In the genomic region with DNA sequence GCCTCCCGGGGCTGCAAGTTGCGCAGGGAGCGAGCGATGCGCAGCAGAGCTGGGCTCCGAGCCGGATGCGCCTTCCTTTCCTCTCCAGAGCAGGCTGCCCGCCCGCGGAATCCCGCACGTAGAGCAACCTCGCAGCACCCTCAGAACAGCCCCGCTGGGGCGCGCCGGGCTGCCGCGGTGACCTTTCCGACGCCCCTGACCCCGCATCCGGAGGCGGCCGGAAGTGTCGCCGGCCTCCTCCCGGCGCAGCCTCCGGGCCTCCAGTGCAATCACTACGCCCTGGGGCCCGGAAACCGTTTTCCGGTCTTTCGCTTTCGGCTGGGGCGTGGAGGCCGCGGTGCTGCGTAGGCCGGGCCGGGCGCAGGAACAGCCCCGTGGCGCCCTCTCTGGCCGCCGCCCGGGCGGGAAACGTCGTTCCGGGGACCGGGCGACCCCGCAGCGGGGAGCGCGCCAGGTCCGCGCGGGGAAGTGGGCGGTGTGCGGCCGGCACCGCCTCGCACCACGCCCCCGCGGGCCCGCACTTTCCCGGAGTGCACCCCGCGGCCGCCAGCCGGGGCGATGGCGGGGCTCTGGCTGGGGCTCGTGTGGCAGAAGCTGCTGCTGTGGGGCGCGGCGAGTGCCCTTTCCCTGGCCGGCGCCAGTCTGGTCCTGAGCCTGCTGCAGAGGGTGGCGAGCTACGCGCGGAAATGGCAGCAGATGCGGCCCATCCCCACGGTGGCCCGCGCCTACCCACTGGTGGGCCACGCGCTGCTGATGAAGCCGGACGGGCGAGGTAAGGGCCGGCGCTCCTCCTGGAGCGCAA, we compare ENCODE assay signal across 1 cellular context.
TF ChIP-seq lines count a peak whose summit lies in the region.

A gene (plus strand): TSS at position 302 of the 802 bp plus-strand sequence. CDS start 257 bp downstream, at position 559.

TF ChIP-seq in HepG2, 621 proteins besides CTCF, POLR2A, EP300 and RAD21 (continued from another document and continues in another):
- TF ChIP-seq, protein P1, sequence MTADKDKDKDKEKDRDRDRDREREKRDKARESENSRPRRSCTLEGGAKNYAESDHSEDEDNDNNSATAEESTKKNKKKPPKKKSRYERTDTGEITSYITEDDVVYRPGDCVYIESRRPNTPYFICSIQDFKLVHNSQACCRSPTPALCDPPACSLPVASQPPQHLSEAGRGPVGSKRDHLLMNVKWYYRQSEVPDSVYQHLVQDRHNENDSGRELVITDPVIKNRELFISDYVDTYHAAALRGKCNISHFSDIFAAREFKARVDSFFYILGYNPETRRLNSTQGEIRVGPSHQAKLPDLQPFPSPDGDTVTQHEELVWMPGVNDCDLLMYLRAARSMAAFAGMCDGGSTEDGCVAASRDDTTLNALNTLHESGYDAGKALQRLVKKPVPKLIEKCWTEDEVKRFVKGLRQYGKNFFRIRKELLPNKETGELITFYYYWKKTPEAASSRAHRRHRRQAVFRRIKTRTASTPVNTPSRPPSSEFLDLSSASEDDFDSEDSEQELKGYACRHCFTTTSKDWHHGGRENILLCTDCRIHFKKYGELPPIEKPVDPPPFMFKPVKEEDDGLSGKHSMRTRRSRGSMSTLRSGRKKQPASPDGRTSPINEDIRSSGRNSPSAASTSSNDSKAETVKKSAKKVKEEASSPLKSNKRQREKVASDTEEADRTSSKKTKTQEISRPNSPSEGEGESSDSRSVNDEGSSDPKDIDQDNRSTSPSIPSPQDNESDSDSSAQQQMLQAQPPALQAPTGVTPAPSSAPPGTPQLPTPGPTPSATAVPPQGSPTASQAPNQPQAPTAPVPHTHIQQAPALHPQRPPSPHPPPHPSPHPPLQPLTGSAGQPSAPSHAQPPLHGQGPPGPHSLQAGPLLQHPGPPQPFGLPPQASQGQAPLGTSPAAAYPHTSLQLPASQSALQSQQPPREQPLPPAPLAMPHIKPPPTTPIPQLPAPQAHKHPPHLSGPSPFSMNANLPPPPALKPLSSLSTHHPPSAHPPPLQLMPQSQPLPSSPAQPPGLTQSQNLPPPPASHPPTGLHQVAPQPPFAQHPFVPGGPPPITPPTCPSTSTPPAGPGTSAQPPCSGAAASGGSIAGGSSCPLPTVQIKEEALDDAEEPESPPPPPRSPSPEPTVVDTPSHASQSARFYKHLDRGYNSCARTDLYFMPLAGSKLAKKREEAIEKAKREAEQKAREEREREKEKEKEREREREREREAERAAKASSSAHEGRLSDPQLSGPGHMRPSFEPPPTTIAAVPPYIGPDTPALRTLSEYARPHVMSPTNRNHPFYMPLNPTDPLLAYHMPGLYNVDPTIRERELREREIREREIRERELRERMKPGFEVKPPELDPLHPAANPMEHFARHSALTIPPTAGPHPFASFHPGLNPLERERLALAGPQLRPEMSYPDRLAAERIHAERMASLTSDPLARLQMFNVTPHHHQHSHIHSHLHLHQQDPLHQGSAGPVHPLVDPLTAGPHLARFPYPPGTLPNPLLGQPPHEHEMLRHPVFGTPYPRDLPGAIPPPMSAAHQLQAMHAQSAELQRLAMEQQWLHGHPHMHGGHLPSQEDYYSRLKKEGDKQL (CRISPR knock-in tag; IDR thresholded peaks at IDR 0.05; ENCODE audit: low read depth) = no peak
- no peak for TF ChIP-seq ZFP1 (CRISPR knock-in tag; IDR thresholded peaks at IDR 0.05)
- TF ChIP-seq ZSCAN25 (CRISPR knock-in tag; IDR thresholded peaks at IDR 0.05) = peak; percentile 62; the same call in 1 of the 2 replicates
- TF ChIP-seq, protein P2, sequence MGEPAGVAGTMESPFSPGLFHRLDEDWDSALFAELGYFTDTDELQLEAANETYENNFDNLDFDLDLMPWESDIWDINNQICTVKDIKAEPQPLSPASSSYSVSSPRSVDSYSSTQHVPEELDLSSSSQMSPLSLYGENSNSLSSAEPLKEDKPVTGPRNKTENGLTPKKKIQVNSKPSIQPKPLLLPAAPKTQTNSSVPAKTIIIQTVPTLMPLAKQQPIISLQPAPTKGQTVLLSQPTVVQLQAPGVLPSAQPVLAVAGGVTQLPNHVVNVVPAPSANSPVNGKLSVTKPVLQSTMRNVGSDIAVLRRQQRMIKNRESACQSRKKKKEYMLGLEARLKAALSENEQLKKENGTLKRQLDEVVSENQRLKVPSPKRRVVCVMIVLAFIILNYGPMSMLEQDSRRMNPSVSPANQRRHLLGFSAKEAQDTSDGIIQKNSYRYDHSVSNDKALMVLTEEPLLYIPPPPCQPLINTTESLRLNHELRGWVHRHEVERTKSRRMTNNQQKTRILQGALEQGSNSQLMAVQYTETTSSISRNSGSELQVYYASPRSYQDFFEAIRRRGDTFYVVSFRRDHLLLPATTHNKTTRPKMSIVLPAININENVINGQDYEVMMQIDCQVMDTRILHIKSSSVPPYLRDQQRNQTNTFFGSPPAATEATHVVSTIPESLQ (CRISPR knock-in tag; conservative IDR thresholded peaks at IDR 0.05) = no peak
- peak; percentile 80 for TF ChIP-seq PHF21A (CRISPR knock-in tag; IDR thresholded peaks at IDR 0.05)
- TF ChIP-seq ASH2L (IDR thresholded peaks at IDR 0.05; ENCODE audit: insufficient read length, low read depth, low read length) = peak; percentile 87
- peak; percentile 79; the same call in 1 of the 2 replicates for TF ChIP-seq GFI1 (CRISPR knock-in tag; IDR thresholded peaks at IDR 0.05; ENCODE audit: borderline replicate concordance)
- TF ChIP-seq ZFP62 (CRISPR knock-in tag; IDR thresholded peaks at IDR 0.05) = no peak
- peak; percentile 81; the same call in 1 of the 2 replicates for TF ChIP-seq KMT2B (CRISPR knock-in tag; IDR thresholded peaks at IDR 0.05)
- TF ChIP-seq, protein P3, sequence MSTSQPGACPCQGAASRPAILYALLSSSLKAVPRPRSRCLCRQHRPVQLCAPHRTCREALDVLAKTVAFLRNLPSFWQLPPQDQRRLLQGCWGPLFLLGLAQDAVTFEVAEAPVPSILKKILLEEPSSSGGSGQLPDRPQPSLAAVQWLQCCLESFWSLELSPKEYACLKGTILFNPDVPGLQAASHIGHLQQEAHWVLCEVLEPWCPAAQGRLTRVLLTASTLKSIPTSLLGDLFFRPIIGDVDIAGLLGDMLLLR (CRISPR knock-in tag; IDR thresholded peaks at IDR 0.05) = no peak; the same call in 1 of the 2 replicates
- TF ChIP-seq ZNF678 (CRISPR knock-in tag; IDR thresholded peaks at IDR 0.05) = no peak; the same call in 1 of the 2 replicates
- peak; percentile 80 for TF ChIP-seq NR2F6 (IDR thresholded peaks at IDR 0.05)
- peak; percentile 98 for TF ChIP-seq NR2F6 (CRISPR knock-in tag; IDR thresholded peaks at IDR 0.05)
- TF ChIP-seq, protein P4, sequence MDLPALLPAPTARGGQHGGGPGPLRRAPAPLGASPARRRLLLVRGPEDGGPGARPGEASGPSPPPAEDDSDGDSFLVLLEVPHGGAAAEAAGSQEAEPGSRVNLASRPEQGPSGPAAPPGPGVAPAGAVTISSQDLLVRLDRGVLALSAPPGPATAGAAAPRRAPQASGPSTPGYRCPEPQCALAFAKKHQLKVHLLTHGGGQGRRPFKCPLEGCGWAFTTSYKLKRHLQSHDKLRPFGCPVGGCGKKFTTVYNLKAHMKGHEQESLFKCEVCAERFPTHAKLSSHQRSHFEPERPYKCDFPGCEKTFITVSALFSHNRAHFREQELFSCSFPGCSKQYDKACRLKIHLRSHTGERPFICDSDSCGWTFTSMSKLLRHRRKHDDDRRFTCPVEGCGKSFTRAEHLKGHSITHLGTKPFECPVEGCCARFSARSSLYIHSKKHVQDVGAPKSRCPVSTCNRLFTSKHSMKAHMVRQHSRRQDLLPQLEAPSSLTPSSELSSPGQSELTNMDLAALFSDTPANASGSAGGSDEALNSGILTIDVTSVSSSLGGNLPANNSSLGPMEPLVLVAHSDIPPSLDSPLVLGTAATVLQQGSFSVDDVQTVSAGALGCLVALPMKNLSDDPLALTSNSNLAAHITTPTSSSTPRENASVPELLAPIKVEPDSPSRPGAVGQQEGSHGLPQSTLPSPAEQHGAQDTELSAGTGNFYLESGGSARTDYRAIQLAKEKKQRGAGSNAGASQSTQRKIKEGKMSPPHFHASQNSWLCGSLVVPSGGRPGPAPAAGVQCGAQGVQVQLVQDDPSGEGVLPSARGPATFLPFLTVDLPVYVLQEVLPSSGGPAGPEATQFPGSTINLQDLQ (CRISPR knock-in tag; IDR thresholded peaks at IDR 0.05) = peak; percentile 85
- TF ChIP-seq SETDB1 (CRISPR knock-in tag; IDR thresholded peaks at IDR 0.05; ENCODE audit: borderline replicate concordance) = no peak
- TF ChIP-seq SNRNP70 (IDR thresholded peaks at IDR 0.05; ENCODE audit: low read depth, low read length) = no peak
- TF ChIP-seq ZNF224 (CRISPR knock-in tag; IDR thresholded peaks at IDR 0.05) = 0 out of 2 replicates have a peak, but pooled peaks have one; percentile 26
- peak; percentile 88 for TF ChIP-seq MED8 (CRISPR knock-in tag; IDR thresholded peaks at IDR 0.05; ENCODE audit: insufficient replicate concordance)
- no peak for TF ChIP-seq TBX3 (IDR thresholded peaks at IDR 0.05; ENCODE audit: borderline replicate concordance)
- peak; percentile 48 for TF ChIP-seq ZNF160 (CRISPR knock-in tag; IDR thresholded peaks at IDR 0.05)
- TF ChIP-seq, protein P5, sequence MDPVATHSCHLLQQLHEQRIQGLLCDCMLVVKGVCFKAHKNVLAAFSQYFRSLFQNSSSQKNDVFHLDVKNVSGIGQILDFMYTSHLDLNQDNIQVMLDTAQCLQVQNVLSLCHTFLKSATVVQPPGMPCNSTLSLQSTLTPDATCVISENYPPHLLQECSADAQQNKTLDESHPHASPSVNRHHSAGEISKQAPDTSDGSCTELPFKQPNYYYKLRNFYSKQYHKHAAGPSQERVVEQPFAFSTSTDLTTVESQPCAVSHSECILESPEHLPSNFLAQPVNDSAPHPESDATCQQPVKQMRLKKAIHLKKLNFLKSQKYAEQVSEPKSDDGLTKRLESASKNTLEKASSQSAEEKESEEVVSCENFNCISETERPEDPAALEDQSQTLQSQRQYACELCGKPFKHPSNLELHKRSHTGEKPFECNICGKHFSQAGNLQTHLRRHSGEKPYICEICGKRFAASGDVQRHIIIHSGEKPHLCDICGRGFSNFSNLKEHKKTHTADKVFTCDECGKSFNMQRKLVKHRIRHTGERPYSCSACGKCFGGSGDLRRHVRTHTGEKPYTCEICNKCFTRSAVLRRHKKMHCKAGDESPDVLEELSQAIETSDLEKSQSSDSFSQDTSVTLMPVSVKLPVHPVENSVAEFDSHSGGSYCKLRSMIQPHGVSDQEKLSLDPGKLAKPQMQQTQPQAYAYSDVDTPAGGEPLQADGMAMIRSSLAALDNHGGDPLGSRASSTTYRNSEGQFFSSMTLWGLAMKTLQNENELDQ (CRISPR knock-in tag; IDR thresholded peaks at IDR 0.05; ENCODE audit: borderline replicate concordance) = no peak
- TF ChIP-seq PAX8 (CRISPR knock-in tag; IDR thresholded peaks at IDR 0.05; ENCODE audit: borderline replicate concordance) = no peak
- TF ChIP-seq YEATS4 (CRISPR knock-in tag; IDR thresholded peaks at IDR 0.05; ENCODE audit: borderline replicate concordance) = peak; percentile 98
- TF ChIP-seq HOXD1 (CRISPR knock-in tag; IDR thresholded peaks at IDR 0.05) = peak; percentile 39; the same call in 1 of the 2 replicates
- TF ChIP-seq, protein P6, sequence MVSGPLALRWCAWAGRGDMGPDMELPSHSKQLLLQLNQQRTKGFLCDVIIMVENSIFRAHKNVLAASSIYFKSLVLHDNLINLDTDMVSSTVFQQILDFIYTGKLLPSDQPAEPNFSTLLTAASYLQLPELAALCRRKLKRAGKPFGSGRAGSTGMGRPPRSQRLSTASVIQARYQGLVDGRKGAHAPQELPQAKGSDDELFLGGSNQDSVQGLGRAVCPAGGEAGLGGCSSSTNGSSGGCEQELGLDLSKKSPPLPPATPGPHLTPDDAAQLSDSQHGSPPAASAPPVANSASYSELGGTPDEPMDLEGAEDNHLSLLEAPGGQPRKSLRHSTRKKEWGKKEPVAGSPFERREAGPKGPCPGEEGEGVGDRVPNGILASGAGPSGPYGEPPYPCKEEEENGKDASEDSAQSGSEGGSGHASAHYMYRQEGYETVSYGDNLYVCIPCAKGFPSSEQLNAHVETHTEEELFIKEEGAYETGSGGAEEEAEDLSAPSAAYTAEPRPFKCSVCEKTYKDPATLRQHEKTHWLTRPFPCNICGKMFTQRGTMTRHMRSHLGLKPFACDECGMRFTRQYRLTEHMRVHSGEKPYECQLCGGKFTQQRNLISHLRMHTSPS (CRISPR knock-in tag; IDR thresholded peaks at IDR 0.05; ENCODE audit: low read depth) = no peak; the same call in 1 of the 2 replicates
- TF ChIP-seq RBM22 (optimal IDR thresholded peaks at IDR 0.05; ENCODE audit: low read length) = no peak
- TF ChIP-seq CEBPB (IDR thresholded peaks at IDR 0.05; ENCODE audit: borderline replicate concordance, low read depth, low read length) = no peak
- TF ChIP-seq, protein P7, sequence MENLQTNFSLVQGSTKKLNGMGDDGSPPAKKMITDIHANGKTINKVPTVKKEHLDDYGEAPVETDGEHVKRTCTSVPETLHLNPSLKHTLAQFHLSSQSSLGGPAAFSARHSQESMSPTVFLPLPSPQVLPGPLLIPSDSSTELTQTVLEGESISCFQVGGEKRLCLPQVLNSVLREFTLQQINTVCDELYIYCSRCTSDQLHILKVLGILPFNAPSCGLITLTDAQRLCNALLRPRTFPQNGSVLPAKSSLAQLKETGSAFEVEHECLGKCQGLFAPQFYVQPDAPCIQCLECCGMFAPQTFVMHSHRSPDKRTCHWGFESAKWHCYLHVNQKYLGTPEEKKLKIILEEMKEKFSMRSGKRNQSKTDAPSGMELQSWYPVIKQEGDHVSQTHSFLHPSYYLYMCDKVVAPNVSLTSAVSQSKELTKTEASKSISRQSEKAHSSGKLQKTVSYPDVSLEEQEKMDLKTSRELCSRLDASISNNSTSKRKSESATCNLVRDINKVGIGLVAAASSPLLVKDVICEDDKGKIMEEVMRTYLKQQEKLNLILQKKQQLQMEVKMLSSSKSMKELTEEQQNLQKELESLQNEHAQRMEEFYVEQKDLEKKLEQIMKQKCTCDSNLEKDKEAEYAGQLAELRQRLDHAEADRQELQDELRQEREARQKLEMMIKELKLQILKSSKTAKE (CRISPR knock-in tag; IDR thresholded peaks at IDR 0.05; ENCODE audit: borderline replicate concordance) = peak; percentile 4; the same call in 1 of the 2 replicates
- no peak for TF ChIP-seq ZNF292 (CRISPR knock-in tag; IDR thresholded peaks at IDR 0.05; ENCODE audit: borderline replicate concordance, low read depth)
- TF ChIP-seq, protein P8, sequence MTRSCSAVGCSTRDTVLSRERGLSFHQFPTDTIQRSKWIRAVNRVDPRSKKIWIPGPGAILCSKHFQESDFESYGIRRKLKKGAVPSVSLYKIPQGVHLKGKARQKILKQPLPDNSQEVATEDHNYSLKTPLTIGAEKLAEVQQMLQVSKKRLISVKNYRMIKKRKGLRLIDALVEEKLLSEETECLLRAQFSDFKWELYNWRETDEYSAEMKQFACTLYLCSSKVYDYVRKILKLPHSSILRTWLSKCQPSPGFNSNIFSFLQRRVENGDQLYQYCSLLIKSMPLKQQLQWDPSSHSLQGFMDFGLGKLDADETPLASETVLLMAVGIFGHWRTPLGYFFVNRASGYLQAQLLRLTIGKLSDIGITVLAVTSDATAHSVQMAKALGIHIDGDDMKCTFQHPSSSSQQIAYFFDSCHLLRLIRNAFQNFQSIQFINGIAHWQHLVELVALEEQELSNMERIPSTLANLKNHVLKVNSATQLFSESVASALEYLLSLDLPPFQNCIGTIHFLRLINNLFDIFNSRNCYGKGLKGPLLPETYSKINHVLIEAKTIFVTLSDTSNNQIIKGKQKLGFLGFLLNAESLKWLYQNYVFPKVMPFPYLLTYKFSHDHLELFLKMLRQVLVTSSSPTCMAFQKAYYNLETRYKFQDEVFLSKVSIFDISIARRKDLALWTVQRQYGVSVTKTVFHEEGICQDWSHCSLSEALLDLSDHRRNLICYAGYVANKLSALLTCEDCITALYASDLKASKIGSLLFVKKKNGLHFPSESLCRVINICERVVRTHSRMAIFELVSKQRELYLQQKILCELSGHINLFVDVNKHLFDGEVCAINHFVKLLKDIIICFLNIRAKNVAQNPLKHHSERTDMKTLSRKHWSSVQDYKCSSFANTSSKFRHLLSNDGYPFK (CRISPR knock-in tag; IDR thresholded peaks at IDR 0.05; ENCODE audit: borderline replicate concordance) = no peak
